In the genomic region with DNA sequence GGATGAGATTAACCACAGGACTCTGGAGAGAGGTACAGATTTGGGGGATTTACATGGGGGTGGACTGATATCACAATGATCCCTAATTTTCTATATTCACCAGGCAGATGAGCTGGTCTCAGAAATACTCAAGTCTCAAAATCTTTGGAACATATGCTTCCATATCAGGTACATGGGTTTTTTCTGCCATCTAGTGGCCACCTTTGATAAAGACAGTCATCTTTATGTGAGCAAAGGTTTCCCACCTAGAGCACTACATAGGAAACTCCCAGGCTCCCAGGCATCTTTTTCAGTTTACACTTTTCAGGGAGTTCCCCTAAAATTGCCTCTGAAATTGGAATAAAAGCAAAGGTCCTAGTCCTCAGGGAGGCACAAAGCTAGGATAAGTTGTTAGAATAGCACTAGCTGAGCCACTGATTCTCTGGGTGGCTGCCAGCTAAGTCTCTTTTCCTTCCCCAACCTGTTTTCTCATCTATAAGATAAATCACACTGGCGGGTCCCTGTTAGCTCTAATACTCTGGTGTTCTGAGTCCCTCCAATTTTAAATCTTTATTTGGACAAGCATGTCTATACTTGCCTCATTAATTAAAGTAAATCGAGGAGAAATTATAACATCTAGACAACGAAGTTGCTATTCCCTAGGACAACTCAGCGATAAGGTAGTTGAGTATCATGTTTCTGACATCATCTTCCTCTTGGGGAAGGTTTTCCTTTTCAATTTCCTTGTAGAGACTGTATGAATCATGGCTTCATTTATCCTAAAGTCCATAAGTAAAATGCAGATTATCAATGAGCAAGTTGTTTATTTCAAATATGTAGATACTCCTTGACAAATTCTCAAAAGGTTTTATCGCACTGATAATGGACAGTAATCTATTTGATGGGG, we compare ENCODE assay signal across 8 cellular contexts. TPM values are rescaled to one million over a fixed set of nuclear protein-coding genes. Genes with fewer than 3 reads are reported as not detected.
DNase-seq lines count a peak whose midpoint lies in the region; ATAC-seq and TF ChIP-seq lines count a peak whose summit lies in the region.

No MANE protein-coding gene starts in this region.

- TF ChIP-seq EP300 in Ishikawa (IDR thresholded peaks at IDR 0.05; ENCODE audit: borderline replicate concordance), result no peak

- no TSS peak for BruUV-seq in PC-9 (replicated peaks; lab: Mats Ljungman, UMichigan)

- DNase-seq in Right ventricle myocardium inferior (ENCODE audit: missing footprints) (no peak), cardiac septum (ENCODE audit: low spot score) (no peak), PC-9 (peak; percentile 21 to 56), mesothelial cell of epicardium (ENCODE audit: low spot score in 2 of 2, unreplicated experiment in 2 of 2) (no peak)
- peak; percentile 24 for DNase-seq in effector CD4-positive, alpha-beta T cell

- no peaks in the 10 kb centered on the region for H3K9me3 Mint-ChIP-seq in mesothelial cell of epicardium

- H3K9me2 ChIP-seq in PC-9 (ENCODE audit: insufficient read depth), result no peaks in the 10 kb centered on the region

- no peaks in the 10 kb centered on the region for H4K20me1 ChIP-seq in PC-9 (ENCODE audit: insufficient read depth)

- no peaks in the 10 kb centered on the region for H3K36me3 Mint-ChIP-seq in mesothelial cell of epicardium

- ATAC-seq in Right ventricle myocardium inferior (peak; percentile 59), GM21619 (IDR thresholded peaks at IDR 0.05; ENCODE audit: unreplicated experiment) (peak; percentile 85), GM19397 (IDR thresholded peaks at IDR 0.05; ENCODE audit: unreplicated experiment) (no peak)

- H3K4me1 ChIP-seq in PC-9 (replicated peaks; ENCODE audit: insufficient read depth), result no peaks in the 10 kb centered on the region

- H3K79me2 ChIP-seq in PC-9 (ENCODE audit: low read depth), result no peaks in the 10 kb centered on the region

- no peak overlapping the region for H3K4me3 Mint-ChIP-seq in mesothelial cell of epicardium

- H3K27ac ChIP-seq in PC-9, result no peak overlapping the region

- no peaks in the 10 kb centered on the region for H3K9me3 ChIP-seq in PC-9 (ENCODE audit: insufficient read depth, low read depth)

- TF ChIP-seq CTCF in PC-9 (conservative IDR thresholded peaks at IDR 0.05) (peak; percentile 88), mesothelial cell of epicardium (IDR thresholded peaks at IDR 0.05; ENCODE audit: unreplicated experiment) (peak; percentile 95)

- no peak overlapping the region for H2AFZ ChIP-seq in PC-9

- no peaks in the 10 kb centered on the region for H3F3A ChIP-seq in PC-9 (ENCODE audit: insufficient read depth, low read depth)

- peaks cover 67% of the 10 kb centered on the region for H3K27me3 Mint-ChIP-seq in mesothelial cell of epicardium (ENCODE audit: low read depth)

- CTCF ChIA-PET in PC-9 (lab: Charles Lee), result interaction anchor here (0.6 to 1.2 kb wide), 4 partner anchors 790 to 1655 kb away, joined by 3 to 9 read pairs (median 4); no protein-coding TSS in a partner anchor

- H3K27ac Mint-ChIP-seq in mesothelial cell of epicardium, result no peak overlapping the region

- intact Hi-C loops in Right ventricle myocardium inferior (cut with DNase I) (loop anchor here (2.0 to 10.0 kb wide), 2 partner anchors 897 to 1383 kb away; partner anchors contain the start of gene CNTNAP4), cardiac septum (cut with DNase I) (loop anchor here (5.0 kb wide), 1 partner anchor 1385 kb away; no protein-coding TSS in a partner anchor), PC-9 (cut with micrococcal nuclease; ENCODE audit: unreplicated experiment) (loop anchor here (1.0 to 10.0 kb wide), 3 partner anchors 517 to 1977 kb away; no protein-coding TSS in a partner anchor)

- TF ChIP-seq RAD21 in Ishikawa (IDR thresholded peaks at IDR 0.05; ENCODE audit: low read depth), result peak; percentile 81

- no peak overlapping the region for H3K4me3 ChIP-seq in PC-9

- peaks cover 36% of the 10 kb centered on the region for H3K27me3 ChIP-seq in PC-9 (ENCODE audit: insufficient read depth, low read depth)

- peak overlapping the region; percentile 7 for H3K4me2 ChIP-seq in PC-9

- H3K4me1 Mint-ChIP-seq in mesothelial cell of epicardium, result peaks cover 19% of the 10 kb centered on the region

- H3K36me3 ChIP-seq in PC-9 (ENCODE audit: low read depth), result no peaks in the 10 kb centered on the region

- POLR2A ChIA-PET in PC-9 (lab: Charles Lee; ENCODE audit: unreplicated experiment), result no interaction called here

TF ChIP-seq in Ishikawa, 13 proteins besides CTCF, POLR2A, EP300 and RAD21:
- no peak for TF ChIP-seq MAX (IDR thresholded peaks at IDR 0.05)
- TF ChIP-seq ZBTB7A (IDR thresholded peaks at IDR 0.05; ENCODE audit: low read depth), result no peak
- no peak for TF ChIP-seq CEBPB (IDR thresholded peaks at IDR 0.05)
- no peak for TF ChIP-seq USF1 (IDR thresholded peaks at IDR 0.05)
- TF ChIP-seq TCF12 (IDR thresholded peaks at IDR 0.05; ENCODE audit: low read depth), result no peak
- no peak for TF ChIP-seq CREB1 (IDR thresholded peaks at IDR 0.05; ENCODE audit: low read depth)
- no peak for TF ChIP-seq NFIC (IDR thresholded peaks at IDR 0.05)
- TF ChIP-seq, protein P1, sequence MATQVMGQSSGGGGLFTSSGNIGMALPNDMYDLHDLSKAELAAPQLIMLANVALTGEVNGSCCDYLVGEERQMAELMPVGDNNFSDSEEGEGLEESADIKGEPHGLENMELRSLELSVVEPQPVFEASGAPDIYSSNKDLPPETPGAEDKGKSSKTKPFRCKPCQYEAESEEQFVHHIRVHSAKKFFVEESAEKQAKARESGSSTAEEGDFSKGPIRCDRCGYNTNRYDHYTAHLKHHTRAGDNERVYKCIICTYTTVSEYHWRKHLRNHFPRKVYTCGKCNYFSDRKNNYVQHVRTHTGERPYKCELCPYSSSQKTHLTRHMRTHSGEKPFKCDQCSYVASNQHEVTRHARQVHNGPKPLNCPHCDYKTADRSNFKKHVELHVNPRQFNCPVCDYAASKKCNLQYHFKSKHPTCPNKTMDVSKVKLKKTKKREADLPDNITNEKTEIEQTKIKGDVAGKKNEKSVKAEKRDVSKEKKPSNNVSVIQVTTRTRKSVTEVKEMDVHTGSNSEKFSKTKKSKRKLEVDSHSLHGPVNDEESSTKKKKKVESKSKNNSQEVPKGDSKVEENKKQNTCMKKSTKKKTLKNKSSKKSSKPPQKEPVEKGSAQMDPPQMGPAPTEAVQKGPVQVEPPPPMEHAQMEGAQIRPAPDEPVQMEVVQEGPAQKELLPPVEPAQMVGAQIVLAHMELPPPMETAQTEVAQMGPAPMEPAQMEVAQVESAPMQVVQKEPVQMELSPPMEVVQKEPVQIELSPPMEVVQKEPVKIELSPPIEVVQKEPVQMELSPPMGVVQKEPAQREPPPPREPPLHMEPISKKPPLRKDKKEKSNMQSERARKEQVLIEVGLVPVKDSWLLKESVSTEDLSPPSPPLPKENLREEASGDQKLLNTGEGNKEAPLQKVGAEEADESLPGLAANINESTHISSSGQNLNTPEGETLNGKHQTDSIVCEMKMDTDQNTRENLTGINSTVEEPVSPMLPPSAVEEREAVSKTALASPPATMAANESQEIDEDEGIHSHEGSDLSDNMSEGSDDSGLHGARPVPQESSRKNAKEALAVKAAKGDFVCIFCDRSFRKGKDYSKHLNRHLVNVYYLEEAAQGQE (IDR thresholded peaks at IDR 0.05; ENCODE audit: low read depth), result no peak
- no peak for TF ChIP-seq FOXM1 (IDR thresholded peaks at IDR 0.05; ENCODE audit: borderline replicate concordance, low read depth)
- TF ChIP-seq TAF1 (IDR thresholded peaks at IDR 0.05; ENCODE audit: low read depth), result no peak
- no peak for TF ChIP-seq TEAD4 (IDR thresholded peaks at IDR 0.05)
- no peak for TF ChIP-seq YY1 (IDR thresholded peaks at IDR 0.05; ENCODE audit: low read depth)
- TF ChIP-seq EGR1 (IDR thresholded peaks at IDR 0.05), result no peak

RNA-seq across cellular contexts. Expression of gene MON1B, which starts 19.0 kb away (rescaled TPM):
- total RNA-seq in Right ventricle myocardium inferior (14.4 TPM), cardiac septum (21.3 TPM), PC-9 (2021) (57.2 and 57.5 TPM in 2 replicates), mesothelial cell of epicardium (35.2 to 39.8 TPM (median 36.7 TPM) in 3 replicates)

RNA-seq across cellular contexts. Expression of gene SYCE1L, which starts 27.2 kb away (rescaled TPM):
- total RNA-seq in Right ventricle myocardium inferior (not detected), cardiac septum (0.83 TPM), PC-9 (2021) (6.2 and 17.9 TPM in 2 replicates), mesothelial cell of epicardium (20.7 to 25.5 TPM (median 21.3 TPM) in 3 replicates)

Comparison
In these comparisons a context has a peak if more than half of its experiments do, and no peak if none do; other contexts are left out.
1. DNase-seq: peak in PC-9 (2 of 2) and effector CD4-positive, alpha-beta T cell (single experiment); none in Right ventricle myocardium inferior (single experiment), cardiac septum (single experiment) and mesothelial cell of epicardium (0 of 2).